Comparison of ENCODE assay signal across 8 cellular contexts in the genomic region with DNA sequence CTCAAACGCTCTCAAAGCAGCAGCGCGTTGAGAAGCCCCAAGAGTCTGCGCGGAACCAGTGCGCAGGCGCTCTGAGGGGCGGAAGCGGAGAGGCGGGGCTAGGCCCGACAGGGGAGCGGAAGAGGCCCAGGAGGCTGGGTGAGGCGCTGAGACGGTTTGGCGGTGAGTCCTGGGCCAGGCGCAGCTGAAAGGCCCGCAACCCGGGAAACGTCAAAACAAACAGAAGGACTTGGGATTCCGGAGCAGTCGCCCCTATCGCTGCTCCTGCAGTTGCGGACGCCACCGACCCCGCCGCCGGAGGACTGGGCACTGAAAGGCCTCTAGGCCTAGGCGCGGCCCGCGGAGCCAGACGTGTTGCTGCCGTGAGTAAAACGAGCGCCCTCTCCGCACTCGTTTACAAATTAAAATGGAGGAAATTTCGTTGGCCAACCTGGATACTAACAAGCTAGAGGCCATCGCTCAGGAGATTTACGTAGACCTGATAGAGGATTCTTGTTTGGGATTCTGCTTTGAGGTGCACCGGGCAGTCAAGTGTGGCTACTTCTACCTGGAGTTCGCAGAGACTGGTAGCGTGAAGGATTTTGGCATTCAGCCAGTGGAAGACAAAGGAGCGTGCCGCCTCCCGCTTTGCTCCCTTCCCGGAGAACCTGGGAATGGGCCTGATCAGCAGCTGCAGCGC. TPM values are rescaled to one million over a fixed set of nuclear protein-coding genes. Genes with fewer than 3 reads are reported as not detected.
DNase-seq lines count a peak whose midpoint lies in the region; TF ChIP-seq lines count a peak whose summit lies in the region.

A gene with protein sequence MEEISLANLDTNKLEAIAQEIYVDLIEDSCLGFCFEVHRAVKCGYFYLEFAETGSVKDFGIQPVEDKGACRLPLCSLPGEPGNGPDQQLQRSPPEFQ (plus strand): TSS at position 129 of the 679 bp plus-strand sequence. CDS start 278 bp downstream, at position 407.

- no peak within 1 kb of the TSS for H2AK5ac ChIP-seq in H9 (ENCODE audit: insufficient read length, low read length)

- DNase-seq in H9: peak; percentile 96
- DNase-seq in MG63: peak; percentile 96
- peak; percentile 87 for DNase-seq in SHP77 treated with DMSO at 0.1 percent for 48 hours (lab: John Stamatoyannopoulos, UW)
- peak; percentile 92 for DNase-seq in activated gamma-delta T cell (lab: John Stamatoyannopoulos, UW)
- DNase-seq in fibroblast of villous mesenchyme (ENCODE audit: low read depth): peak; percentile 95
- peak; percentile 87 for DNase-seq in neural crest cell (ENCODE audit: low read depth, low spot score)

- H3K9me3 ChIP-seq in ES-I3 (ENCODE audit: control insufficient read depth, insufficient read depth, low read length) (no peaks in the 10 kb centered on the region), H9 (ENCODE audit: control insufficient read depth, low read depth, low read length) (no peaks in the 10 kb centered on the region), MG63 (no peaks in the 10 kb centered on the region), stomach smooth muscle (ENCODE audit: control insufficient read depth in 2 of 2, low read length in 2 of 2) (no peaks in the 10 kb centered on the region)

- peaks cover 3% of the 10 kb centered on the region for H3K79me1 ChIP-seq in H9 (ENCODE audit: insufficient read depth, low read depth, low read length, poor library complexity, severe bottlenecking)

- no peak within 1 kb of the TSS for H2BK12ac ChIP-seq in H9 (ENCODE audit: insufficient read length, low read depth, low read length)

- H3K36me3 ChIP-seq in ES-I3 (ENCODE audit: insufficient read depth, low read length) (no peaks in the 10 kb centered on the region), MG63 (peaks cover 45% of the 10 kb centered on the region), stomach smooth muscle (ENCODE audit: control insufficient read depth in 2 of 2, insufficient read depth in 2 of 2, low read length in 2 of 2) (peaks cover 0 to 2% of the 10 kb centered on the region in 2 donors)

- peak within 1 kb of the TSS; percentile 39 for H3K23ac ChIP-seq in H9 (ENCODE audit: insufficient read length, low read depth, low read length)

- H3K27me3 Mint-ChIP-seq in H9 (ENCODE audit: low read depth): no peaks in the 10 kb centered on the region
- H3K27me3 Mint-ChIP-seq in neural crest cell (ENCODE audit: low read depth): no peaks in the 10 kb centered on the region

- H3K36me3 Mint-ChIP-seq in H9 (ENCODE audit: insufficient read depth in 1 of 3, low read depth in 3 of 3) (peaks cover 15 to 20% (median 20%) of the 10 kb centered on the region in 3 experiments), neural crest cell (ENCODE audit: low read depth) (peaks cover 40% of the 10 kb centered on the region)

- peaks cover 14% of the 10 kb centered on the region for H3K23me2 ChIP-seq in H9 (ENCODE audit: insufficient read length, low read depth, low read length, poor library complexity, severe bottlenecking)

- peak within 1 kb of the TSS; percentile 25 for H4K91ac ChIP-seq in H9 (ENCODE audit: insufficient read length, low read depth, low read length)

- H4K20me1 ChIP-seq in H9 (ENCODE audit: control insufficient read depth, insufficient read depth, insufficient read length): no peaks in the 10 kb centered on the region

- peak within 1 kb of the TSS; percentile 82 for H2BK5ac ChIP-seq in H9 (ENCODE audit: insufficient read length, low read length)

- peak within 1 kb of the TSS; percentile 47 for H4K8ac ChIP-seq in H9 (replicated peaks; ENCODE audit: insufficient read length, low read depth, low read length)

- no peak within 1 kb of the TSS for H2BK15ac ChIP-seq in H9 (ENCODE audit: low read depth, low read length)

- no CpG with 5 or more reads among the region's 49 CpGs for WGBS in H9 (ENCODE audit: extremely low coverage, insufficient read length, low lambda C conversion rate)

- peak within 1 kb of the TSS; percentile 85 for H3K14ac ChIP-seq in H9 (ENCODE audit: insufficient read depth, low read length)

- peaks cover 28% of the 10 kb centered on the region for H3K4me1 ChIP-seq in ES-I3 (ENCODE audit: insufficient read depth, low read length)
- peaks cover 16% of the 10 kb centered on the region for H3K4me1 ChIP-seq in H9 (ENCODE audit: insufficient read depth, low read length)
- H3K4me1 ChIP-seq in stomach smooth muscle (ENCODE audit: control insufficient read depth, insufficient read depth, low read length): peaks cover 26% of the 10 kb centered on the region

- peak within 1 kb of the TSS; percentile 8; the same call in 1 of the 2 replicates for H3K4ac ChIP-seq in H9 (ENCODE audit: low read depth, low read length)

- H3K9me3 Mint-ChIP-seq in H9 (no peaks in the 10 kb centered on the region), neural crest cell (no peaks in the 10 kb centered on the region)

- H3K18ac ChIP-seq in H9 (ENCODE audit: insufficient read length, low read depth, low read length): peak within 1 kb of the TSS; percentile 99

- H3K4me1 Mint-ChIP-seq in H9: peaks cover 47% of the 10 kb centered on the region in 2 experiments
- peaks cover 46% of the 10 kb centered on the region for H3K4me1 Mint-ChIP-seq in neural crest cell

- H3K4me3 ChIP-seq in MG63: peak within 1 kb of the TSS; percentile 79
- peak within 1 kb of the TSS; percentile 89 for H3K4me3 ChIP-seq in fibroblast of villous mesenchyme (ENCODE audit: low read depth, low read length)
- H3K4me3 ChIP-seq in stomach smooth muscle (ENCODE audit: low read length in 2 of 2): peak within 1 kb of the TSS; percentile 86 to 96

- peak within 1 kb of the TSS; percentile 94 for H3K4me2 ChIP-seq in H9 (ENCODE audit: insufficient read depth, insufficient read length, low read length)

- H3K4me3 Mint-ChIP-seq in H9 (peak within 1 kb of the TSS; percentile 94 to 97), neural crest cell (peak within 1 kb of the TSS; percentile 96)

- H3T11ph ChIP-seq in H9 (ENCODE audit: low read length): no peak within 1 kb of the TSS

- peak within 1 kb of the TSS; percentile 88 for H4K5ac ChIP-seq in H9 (ENCODE audit: insufficient read length, low read depth, low read length)

- no peaks in the 10 kb centered on the region for H3K27me3 ChIP-seq in H9 (ENCODE audit: insufficient read depth, low read length)
- no peaks in the 10 kb centered on the region for H3K27me3 ChIP-seq in MG63
- no peaks in the 10 kb centered on the region for H3K27me3 ChIP-seq in stomach smooth muscle (ENCODE audit: control insufficient read depth in 1 of 2, insufficient read depth in 2 of 2, low read length in 2 of 2)

- H3K27ac ChIP-seq in H9 (ENCODE audit: insufficient read length, low read depth, low read length) (peak within 1 kb of the TSS; percentile 91), stomach smooth muscle (ENCODE audit: low read length) (peak within 1 kb of the TSS; percentile 97)

- peaks cover 22% of the 10 kb centered on the region; the same call in 1 of the 2 replicates for H3K79me2 ChIP-seq in H9 (ENCODE audit: insufficient read depth, low read length)

- H3K9ac ChIP-seq in ES-I3 (ENCODE audit: low read depth, low read length) (peak within 1 kb of the TSS; percentile 97), H9 (ENCODE audit: extremely low read depth, insufficient read length, low read length) (peak within 1 kb of the TSS; percentile 99), stomach smooth muscle (ENCODE audit: low read length in 2 of 2) (peak within 1 kb of the TSS; percentile 98 to 99)

- no peak for TF ChIP-seq CTCF in H9 (conservative IDR thresholded peaks at IDR 0.05)
- TF ChIP-seq CTCF in fibroblast of villous mesenchyme (IDR thresholded peaks at IDR 0.05; ENCODE audit: insufficient read depth, low read depth, low read length): no peak
- TF ChIP-seq CTCF in neural crest cell (conservative IDR thresholded peaks at IDR 0.05): no peak

- no peak within 1 kb of the TSS for H2AFZ ChIP-seq in H9 (ENCODE audit: low read length)

- peak within 1 kb of the TSS; percentile 63 for H2BK120ac ChIP-seq in H9 (ENCODE audit: low read depth, low read length, poor library complexity, severe bottlenecking)

- H3K27ac Mint-ChIP-seq in H9 (peak within 1 kb of the TSS; percentile 99), neural crest cell (ENCODE audit: unreplicated experiment) (peak within 1 kb of the TSS; percentile 99)

- peak within 1 kb of the TSS; percentile 69 for H3K56ac ChIP-seq in H9 (ENCODE audit: insufficient read length, low read depth, low read length)

- no peak within 1 kb of the TSS for H2BK20ac ChIP-seq in H9 (ENCODE audit: low read depth, low read length, poor library complexity, severe bottlenecking)

RNA-seq across cellular contexts. Expression of the gene that starts here (rescaled TPM):
- total RNA-seq in H9 (2021): 35.3 TPM in 2 replicates
- total RNA-seq in MG63 (2014; rRNA removed; shearing (Covaris generic); ENCODE audit: low replicate concordance): 38.6 and 40.2 TPM in 2 replicates
- total RNA-seq in fibroblast of villous mesenchyme: 17.7 and 23.7 TPM in 2 replicates
- total RNA-seq in neural crest cell: 59.7 and 60.0 TPM in 2 replicates

Comparison
In these comparisons a context has a peak if more than half of its experiments do, and no peak if none do; other contexts are left out.
1. Peak in every context shown above with its lines: DNase-seq, H3K4me3 ChIP-seq and H3K27ac ChIP-seq.